ENCODE assay signal across 1 cellular context in the genomic region with DNA sequence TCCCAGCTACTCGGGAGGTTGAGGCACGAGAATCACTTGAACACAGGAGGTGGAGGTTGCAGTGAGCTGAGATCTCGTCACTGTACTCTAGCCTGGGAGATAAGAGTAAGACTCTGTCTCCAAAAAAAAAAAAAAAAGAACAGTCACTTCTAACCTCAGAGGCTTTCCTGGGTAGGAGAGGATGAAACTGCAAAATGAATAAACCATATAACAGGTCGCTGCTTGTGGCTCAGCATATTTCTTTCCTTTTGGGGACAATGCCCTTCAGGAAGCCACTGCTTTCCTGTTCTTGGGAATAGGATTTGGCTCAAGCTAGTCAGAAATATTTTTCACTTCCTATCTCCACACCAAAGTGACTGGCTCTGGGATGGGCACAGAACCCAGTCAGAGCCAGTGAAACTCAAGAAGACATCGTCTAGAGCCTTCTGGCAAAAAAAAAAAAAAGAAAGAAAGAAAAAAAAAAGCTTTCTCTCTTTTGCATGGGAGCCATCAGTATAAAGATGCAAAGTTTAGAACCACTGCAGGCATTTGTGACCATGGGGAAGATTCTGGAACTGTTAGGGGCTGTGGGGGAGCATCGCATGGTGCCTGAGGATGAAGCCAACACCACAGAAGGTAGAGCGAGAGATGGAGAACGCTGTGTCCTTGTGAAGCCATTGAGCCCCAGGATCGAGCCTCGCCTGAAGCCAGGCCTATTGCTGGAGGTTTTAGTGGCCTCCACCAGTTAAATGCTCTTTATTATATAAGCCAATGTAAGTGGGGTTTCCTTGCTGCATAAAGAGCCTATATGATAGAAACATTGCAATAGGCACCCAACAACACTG.
TF ChIP-seq lines count a peak whose summit lies in the region.

No MANE protein-coding gene starts in this region.

TF ChIP-seq in HepG2, 621 proteins besides CTCF, POLR2A, EP300 and RAD21:
- TF ChIP-seq, protein P1, sequence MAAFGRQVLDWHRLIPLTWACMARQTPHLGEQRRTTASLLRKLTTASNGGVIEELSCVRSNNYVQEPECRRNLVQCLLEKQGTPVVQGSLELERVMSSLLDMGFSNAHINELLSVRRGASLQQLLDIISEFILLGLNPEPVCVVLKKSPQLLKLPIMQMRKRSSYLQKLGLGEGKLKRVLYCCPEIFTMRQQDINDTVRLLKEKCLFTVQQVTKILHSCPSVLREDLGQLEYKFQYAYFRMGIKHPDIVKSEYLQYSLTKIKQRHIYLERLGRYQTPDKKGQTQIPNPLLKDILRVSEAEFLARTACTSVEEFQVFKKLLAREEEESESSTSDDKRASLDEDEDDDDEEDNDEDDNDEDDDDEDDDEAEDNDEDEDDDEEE (CRISPR knock-in tag; IDR thresholded peaks at IDR 0.05): 0 out of 2 replicates have a peak, but pooled peaks have one; percentile 37
- peak; percentile 89; the same call in 1 of the 2 replicates for TF ChIP-seq ZNF329 (CRISPR knock-in tag; IDR thresholded peaks at IDR 0.05; ENCODE audit: low read depth)
- TF ChIP-seq ZNF737 (CRISPR knock-in tag; IDR thresholded peaks at IDR 0.05; ENCODE audit: borderline replicate concordance): no peak
